10 cellular contexts compared by ENCODE assay signal in genomic region chr13:40191186-40191980, GRCh38.
DNase-seq lines count a peak whose midpoint lies in the region; ATAC-seq and TF ChIP-seq lines count a peak whose summit lies in the region.
"Had no signal": no experiment of that assay in that cellular context is flagged by ENCODE, and none has a peak within 500 bp of the region (broad histone marks: within the 10 kb centered on the region; RNA-seq: fewer than 3 reads in every experiment).

No MANE protein-coding gene starts in this region.

- no peak for TF ChIP-seq CTCF in neural crest cell (conservative IDR thresholded peaks at IDR 0.05)

- peak; percentile 30 for ATAC-seq in Right ventricle myocardium inferior
- no peak for ATAC-seq in aorta (ENCODE audit: low FRiP score)
- no peak for ATAC-seq in HG02763 (IDR thresholded peaks at IDR 0.05; ENCODE audit: unreplicated experiment)

- H3K9me3 ChIP-seq in esophagus (ENCODE audit: control insufficient read depth in 2 of 2, insufficient read depth in 1 of 2, low read depth in 1 of 2, low read length in 1 of 2) (no peaks in the 10 kb centered on the region), aorta (ENCODE audit: control insufficient read depth, low read length) (no peaks in the 10 kb centered on the region)

- H3K4me3 ChIP-seq in esophagus (ENCODE audit: low read depth in 1 of 2, low read length in 2 of 2) (no peak overlapping the region), aorta (ENCODE audit: low read length in 2 of 2) (no peak overlapping the region)

- H3K4me3 Mint-ChIP-seq in neural crest cell = peak overlapping the region; percentile 52

- peaks cover 11 to 14% of the 10 kb centered on the region in 2 donors for H3K4me1 ChIP-seq in esophagus (ENCODE audit: control insufficient read depth in 2 of 2, insufficient read depth in 2 of 2, low read length in 1 of 2)
- H3K4me1 ChIP-seq in aorta (ENCODE audit: control insufficient read depth in 1 of 2, insufficient read depth in 2 of 2, low read length in 2 of 2) = peaks cover 0 to 6% of the 10 kb centered on the region in 2 donors

- H3K27me3 ChIP-seq in esophagus (ENCODE audit: control insufficient read depth in 1 of 2, insufficient read depth in 2 of 2, low read length in 2 of 2) (no peaks in the 10 kb centered on the region), aorta (ENCODE audit: control insufficient read depth in 1 of 2, insufficient read depth in 2 of 2, low read length in 1 of 2) (no peaks in the 10 kb centered on the region)

- intact Hi-C loops in Right ventricle myocardium inferior (cut with DNase I) = loop anchor here (2.0 to 5.0 kb wide), 3 partner anchors 44 to 251 kb away; no protein-coding TSS in a partner anchor
- intact Hi-C loops in cardiac septum (cut with DNase I) = loop anchor here (5.0 kb wide), 1 partner anchor 476 kb away; the partner anchor contains the start of gene FOXO1
- intact Hi-C loops in aorta (cut with DNase I) = loop anchor here (5.0 kb wide), 4 partner anchors 46 to 281 kb away; no protein-coding TSS in a partner anchor

- peak overlapping the region; percentile 42 to 66 for H3K27ac ChIP-seq in esophagus (ENCODE audit: low read depth in 2 of 2, low read length in 1 of 2)
- peak overlapping the region; percentile 69 to 70 for H3K27ac ChIP-seq in aorta (ENCODE audit: low read depth in 1 of 2, low read length in 2 of 2)
- H3K27ac ChIP-seq: C4-2B had no signal

- 50 to 56% methylated on average over 7 of the region's 7 CpGs for WGBS in esophagus, 2 donors
- 1 to 10% methylated on average over 7 of the region's 7 CpGs for WGBS in aorta, 2 donors

- no peaks in the 10 kb centered on the region for H3K9me3 Mint-ChIP-seq in neural crest cell
- H3K9me3 Mint-ChIP-seq: natural killer cell had no signal

- DNase-seq in Right ventricle myocardium inferior (ENCODE audit: missing footprints) (no peak), cardiac septum (ENCODE audit: low spot score) (no peak), neural crest cell (ENCODE audit: low read depth, low spot score) (no peak), aorta (no peak), NCI-H345 treated with DMSO at 0.1 percent for 48 hours (lab: John Stamatoyannopoulos, UW; ENCODE audit: unreplicated experiment) (no peak), DMS153 (lab: John Stamatoyannopoulos, UW) (no peak)
- DNase-seq: natural killer cell had no signal

- H3K4me1 Mint-ChIP-seq in neural crest cell = peaks cover 68% of the 10 kb centered on the region

- peaks cover 8% of the 10 kb centered on the region for H3K27me3 Mint-ChIP-seq in neural crest cell (ENCODE audit: low read depth)

- H3K36me3 Mint-ChIP-seq in neural crest cell (ENCODE audit: low read depth) = no peaks in the 10 kb centered on the region
- H3K36me3 Mint-ChIP-seq: natural killer cell had no signal

- H3K36me3 ChIP-seq in esophagus (ENCODE audit: control insufficient read depth in 2 of 2, insufficient read depth in 2 of 2, low read length in 1 of 2) (no peaks in the 10 kb centered on the region), aorta (ENCODE audit: control insufficient read depth in 1 of 2, insufficient read depth in 2 of 2, low read length in 1 of 2) (no peaks in the 10 kb centered on the region)

- peak overlapping the region; percentile 78 for H3K27ac Mint-ChIP-seq in neural crest cell (ENCODE audit: unreplicated experiment)
